In genomic region chr1:32116531-32116930, GRCh38 we compare ENCODE assay signal across 18 cellular contexts. TPM values are rescaled to one million over a fixed set of nuclear protein-coding genes. Genes with fewer than 3 reads are reported as not detected.
A peak's percentile ranks its signal among the peaks of the same experiment; 100 is the strongest.
DNase-seq lines count a peak whose midpoint lies in the region; ATAC-seq, FAIRE-seq and TF ChIP-seq lines count a peak whose summit lies in the region.
"Had no signal": no experiment of that assay in that cellular context is flagged by ENCODE, and none has a peak within 500 bp of the region (broad histone marks: within the 10 kb centered on the region; RNA-seq: fewer than 3 reads in every experiment).

No MANE protein-coding gene starts in this region.

- H3K9ac ChIP-seq in HCT116 (ENCODE audit: low read length) (peak overlapping the region; percentile 35), astrocyte (ENCODE audit: low read length) (no peak overlapping the region), subcutaneous abdominal adipose tissue (ENCODE audit: low read length in 5 of 5) (no peak overlapping the region)

- no peaks in the 10 kb centered on the region for H3K27me3 ChIP-seq in HCT116 (ENCODE audit: insufficient read depth, low read length)
- H3K27me3 ChIP-seq in astrocyte (ENCODE audit: insufficient read depth, low read length), result no peaks in the 10 kb centered on the region
- no peaks in the 10 kb centered on the region for H3K27me3 ChIP-seq in subcutaneous abdominal adipose tissue (ENCODE audit: control insufficient read depth in 5 of 5, insufficient read depth in 4 of 5, low read length in 5 of 5)
- H3K27me3 ChIP-seq: body of pancreas, foreskin keratinocyte had no signal

- peaks cover 3% of the 10 kb centered on the region for H3K36me3 Mint-ChIP-seq in astrocyte (ENCODE audit: low read depth, unreplicated experiment)
- H3K36me3 Mint-ChIP-seq: natural killer cell had no signal

- H2AFZ ChIP-seq in HCT116 (ENCODE audit: low read depth, low read length, poor library complexity, severe bottlenecking), result no peak overlapping the region
- H2AFZ ChIP-seq in astrocyte (ENCODE audit: low read depth, low read length), result no peak overlapping the region

- H3K36me3 ChIP-seq in HCT116 (ENCODE audit: control insufficient read depth in 1 of 2, insufficient read depth in 2 of 2, low read length in 2 of 2), result no peaks in the 10 kb centered on the region
- no peaks in the 10 kb centered on the region for H3K36me3 ChIP-seq in astrocyte (ENCODE audit: insufficient read depth, low read length)
- H3K36me3 ChIP-seq in subcutaneous abdominal adipose tissue (ENCODE audit: control insufficient read depth in 5 of 5, insufficient read depth in 5 of 5, low read length in 5 of 5), result peaks cover 0 to 4% (median 0%) of the 10 kb centered on the region in 5 donors

- peak overlapping the region; percentile 64 for H3K27ac ChIP-seq in HCT116 (ENCODE audit: low read depth, low read length)
- peak overlapping the region; percentile 8 for H3K27ac ChIP-seq in astrocyte (ENCODE audit: low read depth, low read length)
- peak overlapping the region; percentile 65 for H3K27ac ChIP-seq in subcutaneous abdominal adipose tissue (ENCODE audit: low read depth, low read length)
- H3K27ac ChIP-seq: foreskin keratinocyte had no signal

- no peaks in the 10 kb centered on the region; the same call in none of the 2 replicates for H4K20me1 ChIP-seq in HCT116 (ENCODE audit: insufficient read depth)
- peaks cover 83% of the 10 kb centered on the region for H4K20me1 ChIP-seq in astrocyte (ENCODE audit: insufficient read depth, low read length)

- H3K79me2 ChIP-seq in HCT116 (ENCODE audit: insufficient read depth, low read length) (peaks cover 98% of the 10 kb centered on the region), astrocyte (ENCODE audit: insufficient read depth, low read length) (peaks cover 93% of the 10 kb centered on the region)

- no peak for ATAC-seq in HCT116
- no peak for ATAC-seq in HG03097 (IDR thresholded peaks at IDR 0.05; ENCODE audit: low FRiP score, unreplicated experiment)
- ATAC-seq: foreskin keratinocyte, natural killer cell had no signal

- peak overlapping the region; percentile 53 for H3K27ac Mint-ChIP-seq in astrocyte (ENCODE audit: unreplicated experiment)
- H3K27ac Mint-ChIP-seq: natural killer cell had no signal

- no peak for FAIRE-seq in astrocyte (lab: Jason Lieb, UNC)
- FAIRE-seq: GM18507 had no signal

- no peaks in the 10 kb centered on the region for H3K27me3 Mint-ChIP-seq in astrocyte (ENCODE audit: low read depth, unreplicated experiment)

- no TSS peak for BruUV-seq in HCT116 (replicated peaks; lab: Mats Ljungman, UMichigan)

- TF ChIP-seq CTCF in HCT116 (IDR thresholded peaks at IDR 0.05 in 2 of 3, conservative IDR thresholded peaks at IDR 0.05 in 1 of 3; ENCODE audit: borderline replicate concordance in 1 of 3, insufficient read depth in 1 of 3, low read depth in 2 of 3, low read length in 2 of 3), result no peak
- TF ChIP-seq CTCF in astrocyte (IDR thresholded peaks at IDR 0.05; ENCODE audit: insufficient read depth, low read depth, low read length), result no peak

- H3K4me1 ChIP-seq in HCT116 (ENCODE audit: control insufficient read depth in 1 of 2, insufficient read depth in 2 of 2, low read length in 2 of 2) (peaks cover 28 to 52% of the 10 kb centered on the region in 2 experiments), astrocyte (ENCODE audit: insufficient read depth, low read length) (peaks cover 11% of the 10 kb centered on the region), subcutaneous abdominal adipose tissue (ENCODE audit: control insufficient read depth in 5 of 5, insufficient read depth in 5 of 5, low read length in 5 of 5) (peaks cover 3 to 30% (median 20%) of the 10 kb centered on the region in 5 donors)
- H3K4me1 ChIP-seq: HAP-1 had no signal

- no peak overlapping the region for H3K4me3 Mint-ChIP-seq in astrocyte (ENCODE audit: unreplicated experiment)
- H3K4me3 Mint-ChIP-seq: natural killer cell had no signal

- TF ChIP-seq RAD21 in HCT116 (IDR thresholded peaks at IDR 0.05; ENCODE audit: low read depth), result no peak

- DNase-seq in HCT116 (ENCODE audit: low read depth, low spot score), result no peak
- no peak for DNase-seq in astrocyte (ENCODE audit: low read depth)
- DNase-seq in kidney tubule cell (ENCODE audit: low spot score), result peak; percentile 19
- no peak for DNase-seq in effector CD8-positive, alpha-beta T cell (lab: John Stamatoyannopoulos, UW)
- no peak for DNase-seq in NCI-H748 (lab: John Stamatoyannopoulos, UW; ENCODE audit: unreplicated experiment)
- DNase-seq: activated CD8-positive, alpha-beta memory T cell treated with anti-CD3 and anti-CD28 coated beads, Interleukin-2, amount 50 U/mL, for 48 hours; DMS53; effector CD4-positive, alpha-beta T cell; natural killer cell; NCI-H1105; NCI-H526 treated with DMSO at 0.1 percent for 48 hours; T1000 had no signal

- no peaks in the 10 kb centered on the region for H3K9me3 Mint-ChIP-seq in astrocyte (ENCODE audit: unreplicated experiment)
- H3K9me3 Mint-ChIP-seq: natural killer cell had no signal

- peaks cover 17% of the 10 kb centered on the region for H3K4me1 Mint-ChIP-seq in astrocyte (ENCODE audit: low read depth, unreplicated experiment)

- H3K9me3 ChIP-seq in HCT116 (ENCODE audit: control insufficient read depth in 1 of 2, insufficient read depth in 1 of 2, low read depth in 1 of 2, low read length in 2 of 2) (no peaks in the 10 kb centered on the region), astrocyte (ENCODE audit: insufficient read depth, low read depth, low read length) (no peaks in the 10 kb centered on the region), subcutaneous abdominal adipose tissue (ENCODE audit: control insufficient read depth in 5 of 5, low read length in 5 of 5) (no peaks in the 10 kb centered on the region)
- H3K9me3 ChIP-seq: body of pancreas, HAP-1 had no signal

- POLR2A ChIA-PET in HCT116 (lab: Charles Lee), result interaction anchor here (0.6 kb wide), 1 partner anchor 44 kb away, joined by 3 read pairs; the partner anchor contains the start of gene TMEM39B

- no peaks in the 10 kb centered on the region for H3K9me2 ChIP-seq in HCT116 (ENCODE audit: insufficient read depth)

- no peak for TF ChIP-seq POLR2A in HCT116 (IDR thresholded peaks at IDR 0.05; ENCODE audit: borderline replicate concordance, extremely low read depth, insufficient read depth, insufficient read length)

- RAD21 ChIA-PET in HCT116 (lab: Charles Lee; ENCODE audit: low non-redundant PET in 1 of 2, low total read pairs in 2 of 2, uncharacterized antibody in 2 of 2, unreplicated experiment in 2 of 2), result no interaction called here

- CTCF ChIA-PET in HCT116 (lab: Charles Lee), result interaction anchor here (1.7 kb wide), 1 partner anchor 11 kb away, joined by 5 read pairs; no protein-coding TSS in a partner anchor

- H3K4me2 ChIP-seq in HCT116 (ENCODE audit: low read length) (peak overlapping the region; percentile 65), astrocyte (ENCODE audit: low read length) (peak overlapping the region; percentile 48)

- H3K4me3 ChIP-seq in HCT116 (replicated peaks in 1 of 2; ENCODE audit: low read depth in 1 of 2, low read length in 2 of 2) (peak overlapping the region in 1 of 2 experiments; percentile 22; a peak in 1 of 4 replicates), astrocyte (ENCODE audit: insufficient read depth, low read depth, low read length) (no peak overlapping the region), subcutaneous abdominal adipose tissue (ENCODE audit: low read depth in 1 of 5, low read length in 5 of 5) (no peak overlapping the region)
- H3K4me3 ChIP-seq: body of pancreas, HAP-1 had no signal

- intact Hi-C loops in HCT116 (cut with micrococcal nuclease), result no loop called here

TF ChIP-seq in HCT116, 20 proteins besides CTCF, POLR2A, EP300 and RAD21:
- TF ChIP-seq EZH2phosphoT487 (IDR thresholded peaks at IDR 0.05; ENCODE audit: borderline replicate concordance) (no peak), ELF1 (IDR thresholded peaks at IDR 0.05; ENCODE audit: borderline replicate concordance, low read depth) (no peak), ZFX (IDR thresholded peaks at IDR 0.05) (no peak), SIN3A (IDR thresholded peaks at IDR 0.05; ENCODE audit: low read depth) (no peak), TCF7L2 (IDR thresholded peaks at IDR 0.05; ENCODE audit: borderline replicate concordance, extremely low read depth, insufficient read depth, insufficient read length) (no peak), EGR1 (IDR thresholded peaks at IDR 0.05; ENCODE audit: low read depth) (no peak), YY1 (IDR thresholded peaks at IDR 0.05; ENCODE audit: extremely low read depth, insufficient replicate concordance, low read depth, low read length) (no peak), MAX (IDR thresholded peaks at IDR 0.05) (no peak), SRF (IDR thresholded peaks at IDR 0.05; ENCODE audit: low read depth) (no peak), CBX3 (IDR thresholded peaks at IDR 0.05; ENCODE audit: low read depth) (no peak), JUND (IDR thresholded peaks at IDR 0.05) (no peak), POLR2AphosphoS5 (IDR thresholded peaks at IDR 0.05; ENCODE audit: low read depth, low read length) (no peak), EZH2 (IDR thresholded peaks at IDR 0.05) (no peak), FOSL1 (IDR thresholded peaks at IDR 0.05; ENCODE audit: low read depth) (no peak)

RNA-seq across cellular contexts. Expression of gene KPNA6, which starts 8.7 kb away (rescaled TPM):
- 79.9 TPM for total RNA-seq in HCT116 (2021; ENCODE audit: unreplicated experiment)
- polyA plus RNA-seq in HCT116 (2012), result 18.1 and 20.4 TPM in 2 replicates
- total RNA-seq in astrocyte, result 113 and 122 TPM in 2 replicates

RNA-seq across cellular contexts. Expression of gene TMEM39B, which starts 43.8 kb away (rescaled TPM):
- total RNA-seq in HCT116 (2021; ENCODE audit: unreplicated experiment) (22.8 TPM), astrocyte (11.8 and 13.3 TPM in 2 replicates)
- 28.0 and 29.2 TPM in 2 replicates for polyA plus RNA-seq in HCT116 (2012)

Comparison
In these comparisons a context has a peak if more than half of its experiments do, and no peak if none do; other contexts are left out.
1. H3K27ac ChIP-seq: peak in every context shown above with its lines; median percentile 65 in subcutaneous abdominal adipose tissue; 64 in HCT116; 8 in astrocyte.